ENCODE assay signal across 29 cellular contexts in genomic region chr7:44246396-44247113, GRCh38. TPM values are rescaled to one million over a fixed set of nuclear protein-coding genes. Genes with fewer than 3 reads are reported as not detected.
DNase-seq lines count a peak whose midpoint lies in the region; ATAC-seq, FAIRE-seq and TF ChIP-seq lines count a peak whose summit lies in the region.
"Had no signal": no experiment of that assay in that cellular context is flagged by ENCODE, and none has a peak within 500 bp of the region (broad histone marks: within the 10 kb centered on the region; RNA-seq: fewer than 3 reads in every experiment).

No MANE protein-coding gene starts in this region.

- no peak for TF ChIP-seq RAD21 in IMR-90 (IDR thresholded peaks at IDR 0.05; ENCODE audit: low read length)

- H3K36me3 Mint-ChIP-seq in endothelial cell (ENCODE audit: low read depth, unreplicated experiment) = peaks cover 2% of the 10 kb centered on the region
- no peaks in the 10 kb centered on the region for H3K36me3 Mint-ChIP-seq in Caco-2 (ENCODE audit: insufficient read depth, unreplicated experiment)
- H3K36me3 Mint-ChIP-seq: CD8-positive, alpha-beta T cell had no signal

- H3K79me1 ChIP-seq in IMR-90 (ENCODE audit: low read depth in 1 of 2, low read length in 2 of 2) = no peaks in the 10 kb centered on the region

- no peak overlapping the region for H4K5ac ChIP-seq in IMR-90 (ENCODE audit: low read depth, low read length)

- H3K27me3 Mint-ChIP-seq in endothelial cell (ENCODE audit: unreplicated experiment) (peaks cover 16% of the 10 kb centered on the region), Caco-2 (ENCODE audit: insufficient read depth, unreplicated experiment) (no peaks in the 10 kb centered on the region)

- H3K27ac Mint-ChIP-seq in endothelial cell (ENCODE audit: unreplicated experiment) (peak overlapping the region; percentile 13), Caco-2 (ENCODE audit: unreplicated experiment) (no peak overlapping the region)
- H3K27ac Mint-ChIP-seq: CD8-positive, alpha-beta T cell; HFFc6 had no signal

- no peak overlapping the region for H3K4ac ChIP-seq in IMR-90 (ENCODE audit: low read depth, low read length)

- no peak overlapping the region for H2AK9ac ChIP-seq in IMR-90 (replicated peaks; ENCODE audit: low read depth, low read length, poor library complexity)

- H2AK5ac ChIP-seq in IMR-90 (ENCODE audit: low read depth, low read length) = no peak overlapping the region

- WGBS in IMR-90 (ENCODE audit: extremely low coverage in 2 of 2, insufficient read length in 1 of 2), 2 experiments = 77% methylated on average over 7 of the region's 7 CpGs; no CpG with 5 or more reads in 1 of the 2 experiments

- H3K79me2 ChIP-seq in MM.1S (ENCODE audit: low read length) = no peaks in the 10 kb centered on the region

- H3K18ac ChIP-seq in IMR-90 (ENCODE audit: low read depth, low read length) = no peak overlapping the region

- ATAC-seq in IMR-90 (ENCODE audit: low read depth) = no peak
- ATAC-seq: A549; CD8-positive, alpha-beta T cell; Panc1 had no signal

- no peak overlapping the region for H3K23ac ChIP-seq in IMR-90 (ENCODE audit: low read depth, low read length)

- H3K9me3 Mint-ChIP-seq in endothelial cell (ENCODE audit: unreplicated experiment) (no peaks in the 10 kb centered on the region), Caco-2 (ENCODE audit: unreplicated experiment) (no peaks in the 10 kb centered on the region)
- H3K9me3 Mint-ChIP-seq: CD8-positive, alpha-beta T cell; HFFc6 had no signal

- intact Hi-C loops in IMR-90 (cut with micrococcal nuclease) = no loop called here
- intact Hi-C loops in Caco-2 (cut with micrococcal nuclease; ENCODE audit: unreplicated experiment) = no loop called here

- H2BK120ac ChIP-seq in IMR-90 (ENCODE audit: low read depth, low read length) = no peak overlapping the region

- H3K4me1 Mint-ChIP-seq in endothelial cell (ENCODE audit: unreplicated experiment) (peaks cover 4% of the 10 kb centered on the region), Caco-2 (ENCODE audit: low read depth, unreplicated experiment) (no peaks in the 10 kb centered on the region)

- BruUV-seq in IMR-90 (replicated peaks; lab: Mats Ljungman, UMichigan) (no TSS peak), Caco-2 (replicated peaks; lab: Mats Ljungman, UMichigan) (no TSS peak)

- H3K14ac ChIP-seq in IMR-90 (replicated peaks; ENCODE audit: low read depth, low read length) = no peak overlapping the region

- H3K56ac ChIP-seq in IMR-90 (ENCODE audit: extremely low read depth, insufficient read depth, low read length) = no peak overlapping the region

- TF ChIP-seq CTCF in IMR-90 (conservative IDR thresholded peaks at IDR 0.05; ENCODE audit: low read depth, low read length) (no peak), endothelial cell (IDR thresholded peaks at IDR 0.05; ENCODE audit: unreplicated experiment) (no peak), Caco-2 (IDR thresholded peaks at IDR 0.05; ENCODE audit: insufficient read depth in 1 of 2, low read depth in 1 of 2, low read length in 1 of 2, severe bottlenecking in 1 of 2, unreplicated experiment in 1 of 2) (no peak), MM.1S (IDR thresholded peaks at IDR 0.05; ENCODE audit: low read length) (no peak)

- H3K4me3 Mint-ChIP-seq in endothelial cell (ENCODE audit: unreplicated experiment) (no peak overlapping the region), Caco-2 (ENCODE audit: unreplicated experiment) (no peak overlapping the region)
- H3K4me3 Mint-ChIP-seq: CD8-positive, alpha-beta T cell; HFFc6 had no signal

- H4K20me1 ChIP-seq in IMR-90 (ENCODE audit: insufficient read depth, low read length) (no peaks in the 10 kb centered on the region), MM.1S (ENCODE audit: insufficient read depth, low read length) (no peaks in the 10 kb centered on the region)

- H3K27me3 ChIP-seq in IMR-90 (ENCODE audit: control insufficient read depth, insufficient read depth, low read length) = peaks cover 5% of the 10 kb centered on the region; the same call in 1 of the 2 replicates
- no peaks in the 10 kb centered on the region; the same call in 1 of the 2 replicates for H3K27me3 ChIP-seq in Caco-2 (replicated peaks; ENCODE audit: control insufficient read depth, insufficient read depth, low read length)
- no peaks in the 10 kb centered on the region for H3K27me3 ChIP-seq in MM.1S (replicated peaks; ENCODE audit: insufficient read depth, low read length)

- POLR2A ChIA-PET in IMR-90 (lab: Charles Lee; ENCODE audit: unreplicated experiment) (no interaction called here), Caco-2 (lab: Charles Lee) (no interaction called here)

- H3F3A ChIP-seq in MM.1S (ENCODE audit: insufficient read depth, low read length) = no peaks in the 10 kb centered on the region

- H2BK5ac ChIP-seq in IMR-90 (ENCODE audit: low read depth, low read length, poor library complexity, severe bottlenecking) = no peak overlapping the region

- H3K36me3 ChIP-seq in IMR-90 (ENCODE audit: control insufficient read depth, insufficient read depth, low read length) (no peaks in the 10 kb centered on the region), Caco-2 (ENCODE audit: control insufficient read depth, insufficient read depth, low read length) (no peaks in the 10 kb centered on the region), MM.1S (replicated peaks; ENCODE audit: insufficient read depth, low read length) (no peaks in the 10 kb centered on the region)

- CTCF ChIA-PET in IMR-90 (lab: Yijun Ruan, JAX) = no interaction called here
- CTCF ChIA-PET in Caco-2 (lab: Charles Lee) = no interaction called here

- H4K91ac ChIP-seq in IMR-90 (ENCODE audit: insufficient read depth, low read depth, low read length) = no peak overlapping the region

- FAIRE-seq in GM12892 (lab: Jason Lieb, UNC) (peak; percentile 24), urothelium cell line (lab: Jason Lieb, UNC) (peak; percentile 100)
- FAIRE-seq: A549, GM19239 had no signal

- H3K4me3 ChIP-seq in IMR-90 (ENCODE audit: insufficient read depth, low read depth, low read length) = no peak overlapping the region
- no peak overlapping the region for H3K4me3 ChIP-seq in Caco-2 (ENCODE audit: low read depth, low read length)
- no peak overlapping the region for H3K4me3 ChIP-seq in MM.1S (ENCODE audit: low read length)
- H3K4me3 ChIP-seq: A549 had no signal

- H3K9me3 ChIP-seq in IMR-90 (ENCODE audit: control insufficient read depth, insufficient read depth, low read length) (no peaks in the 10 kb centered on the region), Caco-2 (no peaks in the 10 kb centered on the region), MM.1S (replicated peaks; ENCODE audit: insufficient read depth, low read length) (no peaks in the 10 kb centered on the region)
- H3K9me3 ChIP-seq: A549 had no signal

- H3K4me2 ChIP-seq in IMR-90 (ENCODE audit: low read depth, low read length) (no peak overlapping the region), MM.1S (ENCODE audit: low read depth, low read length) (no peak overlapping the region)
- H3K4me2 ChIP-seq: A549 had no signal

- TF ChIP-seq POLR2A in GM12892 (IDR thresholded peaks at IDR 0.05; ENCODE audit: low read depth, low read length) (no peak), IMR-90 (IDR thresholded peaks at IDR 0.05; ENCODE audit: low read depth, low read length) (no peak)

- H3K27ac ChIP-seq in IMR-90 (ENCODE audit: insufficient read depth, low read length) = no peak overlapping the region
- no peak overlapping the region for H3K27ac ChIP-seq in MM.1S (ENCODE audit: low read length)
- H3K27ac ChIP-seq: A549, C4-2B, HL-60 had no signal

- DNase-seq in GM12892 (ENCODE audit: insufficient read length) = no peak
- no peak for DNase-seq in IMR-90
- no peak for DNase-seq in endothelial cell (ENCODE audit: low spot score)
- no peak for DNase-seq in urothelium cell line (ENCODE audit: low spot score)
- no peak for DNase-seq in stimulated activated CD4-positive, alpha-beta T cell treated with anti-CD3 and anti-CD28 coated beads, Interleukin-12 subunit alpha, Interleukin-12 subunit beta, amount 100 ng/mL, for 4 hours
- no peak for DNase-seq in Caco-2
- DNase-seq in MM.1S = no peak
- DNase-seq: CD8-positive, alpha-beta T cell; DMS 273 treated with DMSO at 0.1 percent for 48 hours; DMS79; EL; GDM1; H7; HFFc6; KBM-7; NCI-H1105 treated with DMSO at 0.1 percent for 48 hours; NCI-H146; NCI-H1930; NCI-H446 treated with DMSO at 0.1 percent for 48 hours; NCI-H526; SHP77 treated with DMSO at 0.1 percent for 48 hours; T-helper 1 cell had no signal

- H3K9ac ChIP-seq in IMR-90 (ENCODE audit: low read depth, low read length) = no peak overlapping the region
- H3K9ac ChIP-seq in MM.1S (ENCODE audit: low read length) = no peak overlapping the region

- H2BK15ac ChIP-seq in IMR-90 (ENCODE audit: low read depth, low read length) = no peak overlapping the region

- no peak overlapping the region for H4K8ac ChIP-seq in IMR-90 (ENCODE audit: low read depth in 2 of 2, low read length in 2 of 2)

- H3K4me1 ChIP-seq in IMR-90 (ENCODE audit: control insufficient read depth, insufficient read depth, low read length) (no peaks in the 10 kb centered on the region), Caco-2 (no peaks in the 10 kb centered on the region), MM.1S (ENCODE audit: low read length) (no peaks in the 10 kb centered on the region)
- H3K4me1 ChIP-seq: A549 had no signal

- H3K9me1 ChIP-seq in IMR-90 (ENCODE audit: insufficient read depth, low read length) = peaks cover 5% of the 10 kb centered on the region

- H3K9me2 ChIP-seq in MM.1S (replicated peaks; ENCODE audit: insufficient read depth, low read length) = no peaks in the 10 kb centered on the region

- no peak overlapping the region for H2BK20ac ChIP-seq in IMR-90 (ENCODE audit: low read depth, low read length)

- dilution Hi-C loops in IMR-90 (cut with HindIII; ENCODE audit: low sequenced_read_pairs, unreplicated experiment) = no loop called here

- H2AFZ ChIP-seq in IMR-90 (replicated peaks; ENCODE audit: low read length, poor library complexity) = peak overlapping the region; percentile 26
- H2AFZ ChIP-seq in MM.1S (ENCODE audit: low read length) = no peak overlapping the region

- in situ Hi-C loops in IMR-90 (cut with MboI; ENCODE audit: low sequenced_read_pairs) = loop anchor here (10.0 kb wide), 1 partner anchor 318 kb away; no protein-coding TSS in a partner anchor

TF ChIP-seq in IMR-90, 13 proteins besides CTCF, POLR2A, EP300 and RAD21 (continues in another document):
- no peak for TF ChIP-seq MXI1 (IDR thresholded peaks at IDR 0.05; ENCODE audit: borderline replicate concordance, low read depth, low read length)

RNA-seq across cellular contexts. Expression of gene YKT6, which starts 45.8 kb away (rescaled TPM):
- 37.2 TPM for polyA plus RNA-seq in GM12892 (2012; ENCODE audit: missing spikeins)
- total RNA-seq in IMR-90 (2012; rRNA removed) (98.6 and 120 TPM in 2 replicates), endothelial cell (ENCODE audit: unreplicated experiment) (98.4 TPM), Caco-2 (2022) (117 and 123 TPM in 2 replicates)
- 110 and 115 TPM in 2 replicates for polyA plus RNA-seq in IMR-90 (2012; rRNA removed)
- polyA plus RNA-seq in IMR-90 (2012; cell fraction: cytosol; rRNA removed) = 108 and 137 TPM in 2 replicates
- polyA plus RNA-seq in IMR-90 (2012; cell fraction: nucleus; rRNA removed; ENCODE audit: low replicate concordance) = 79.7 and 108 TPM in 2 replicates

RNA-seq across cellular contexts. Expression of gene GCK, which starts 57.3 kb away (rescaled TPM):
- 0.83 TPM for polyA plus RNA-seq in GM12892 (2012; ENCODE audit: missing spikeins)
- 0.18 and 0.28 TPM in 2 replicates for total RNA-seq in IMR-90 (2012; rRNA removed)
- 0.07 and 0.14 TPM in 2 replicates for polyA plus RNA-seq in IMR-90 (2012; rRNA removed)
- polyA plus RNA-seq in IMR-90 (2012; cell fraction: cytosol; rRNA removed) = 0.36 and 0.54 TPM in 2 replicates
- 0.05 and 0.21 TPM in 2 replicates for polyA plus RNA-seq in IMR-90 (2012; cell fraction: nucleus; rRNA removed; ENCODE audit: low replicate concordance)
- total RNA-seq in endothelial cell (ENCODE audit: unreplicated experiment) = not detected
- not detected in 2 replicates for total RNA-seq in Caco-2 (2022)
- total RNA-seq: LHCN-M2, MCF 10A had no signal
